Comparison of ENCODE assay signal across 8 cellular contexts in the genomic region with DNA sequence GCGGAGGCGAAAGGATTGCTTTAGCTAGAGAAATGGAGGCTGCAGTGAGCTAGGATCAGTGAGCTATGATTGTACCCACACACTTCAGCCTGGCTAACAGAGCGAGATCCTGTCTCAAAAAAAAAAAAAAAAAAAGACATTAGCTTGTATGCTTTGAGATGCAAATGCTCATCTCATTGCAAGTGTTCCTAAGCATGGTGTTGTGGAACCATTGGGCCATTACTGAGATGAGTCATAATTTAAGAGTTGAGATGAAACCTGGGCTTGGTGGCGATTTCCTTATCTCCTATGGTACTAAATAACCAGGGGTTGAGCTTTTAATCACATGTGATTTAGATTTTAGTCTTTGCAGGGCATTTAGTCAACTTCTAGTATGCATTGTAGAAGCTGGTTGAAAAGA. TPM values are rescaled to one million over a fixed set of nuclear protein-coding genes. Genes with fewer than 3 reads are reported as not detected.
DNase-seq lines count a peak whose midpoint lies in the region; ATAC-seq, FAIRE-seq and TF ChIP-seq lines count a peak whose summit lies in the region.

No MANE protein-coding gene starts in this region.

- peak overlapping the region; percentile 98 for H3K4me3 Mint-ChIP-seq in type B pancreatic cell

- FAIRE-seq in A549 (lab: Jason Lieb, UNC) = no peak

- POLR2A ChIA-PET in A549 (lab: Yijun Ruan, JAX) = interaction anchor here (0.6 to 1.7 kb wide), 3 partner anchors 18 to 1585 kb away, joined by 4 to 6 read pairs (median 5); partner anchors contain the start of genes PJVK and PRKRA

- no peak for TF ChIP-seq CTCF in A549 (IDR thresholded peaks at IDR 0.05)
- TF ChIP-seq CTCF in ascending aorta (IDR thresholded peaks at IDR 0.05) = no peak
- TF ChIP-seq CTCF in type B pancreatic cell (conservative IDR thresholded peaks at IDR 0.05) = no peak
- TF ChIP-seq CTCF in breast epithelium (IDR thresholded peaks at IDR 0.05) = no peak

- intact Hi-C loops in ascending aorta (cut with DNase I) = loop anchor here (5.0 kb wide), 2 partner anchors 40 to 290 kb away; partner anchors contain the start of gene OSBPL6
- intact Hi-C loops in breast epithelium (cut with DNase I; ENCODE audit: low total_unique reads) = no loop called here

- H3K27ac ChIP-seq in A549 = no peak overlapping the region
- H3K27ac ChIP-seq in ascending aorta = no peak overlapping the region
- no peak overlapping the region for H3K27ac ChIP-seq in breast epithelium

- H3K36me3 Mint-ChIP-seq in type B pancreatic cell = peaks cover 16% of the 10 kb centered on the region

- no peaks in the 10 kb centered on the region for H3K27me3 Mint-ChIP-seq in type B pancreatic cell

- peak overlapping the region; percentile 90 for H3K4me2 ChIP-seq in A549

- H3K4me1 Mint-ChIP-seq in type B pancreatic cell (ENCODE audit: unreplicated experiment) = peaks cover 42% of the 10 kb centered on the region

- H3K36me3 ChIP-seq in ascending aorta (peaks cover 0 to 6% of the 10 kb centered on the region in 2 donors), breast epithelium (no peaks in the 10 kb centered on the region)

- no peak for TF ChIP-seq RAD21 in A549 (conservative IDR thresholded peaks at IDR 0.05 in 1 of 2, IDR thresholded peaks at IDR 0.05 in 1 of 2)

- no peaks in the 10 kb centered on the region for H3K27me3 ChIP-seq in ascending aorta
- no peaks in the 10 kb centered on the region for H3K27me3 ChIP-seq in breast epithelium

- peaks cover 49% of the 10 kb centered on the region for H3K4me1 ChIP-seq in A549
- peaks cover 0 to 43% of the 10 kb centered on the region in 2 donors for H3K4me1 ChIP-seq in ascending aorta
- H3K4me1 ChIP-seq in breast epithelium = peaks cover 0 to 9% of the 10 kb centered on the region in 2 donors

- no peaks in the 10 kb centered on the region for H3K9me3 Mint-ChIP-seq in type B pancreatic cell

- TF ChIP-seq EP300 in A549 (IDR thresholded peaks at IDR 0.05) = no peak

- H3K9me3 ChIP-seq in A549 (no peaks in the 10 kb centered on the region), ascending aorta (no peaks in the 10 kb centered on the region), breast epithelium (no peaks in the 10 kb centered on the region)

- H3K4me3 ChIP-seq in A549 = no peak overlapping the region
- peak overlapping the region; percentile 86 to 89 for H3K4me3 ChIP-seq in ascending aorta
- H3K4me3 ChIP-seq in breast epithelium = peak overlapping the region in 1 of 3 donors; percentile 84

- DNase-seq in A549 (ENCODE audit: low read depth in 1 of 2, low spot score in 1 of 2) (no peak), ascending aorta (ENCODE audit: low spot score in 2 of 2) (no peak), type B pancreatic cell (ENCODE audit: extremely low spot score, unreplicated experiment) (no peak), breast epithelium (ENCODE audit: low spot score in 2 of 2) (no peak), 8988T (no peak)
- DNase-seq in stimulated activated CD4-positive, alpha-beta T cell treated with anti-CD3 and anti-CD28 coated beads, Interleukin-2, amount 100 ng/mL, for 48 hours = no peak

- WGBS in A549 (ENCODE audit: missing lambda C conversion rate) = 95% methylated on average over 4 of the region's 4 CpGs

- CTCF ChIA-PET in A549 (lab: Yijun Ruan, JAX) = interaction anchor here (0.6 to 0.7 kb wide), 4 partner anchors 13 to 65 kb away, joined by 3 read pairs; no protein-coding TSS in a partner anchor

- no peak for TF ChIP-seq POLR2A in A549 (IDR thresholded peaks at IDR 0.05; ENCODE audit: low read length)
- TF ChIP-seq POLR2A in breast epithelium (IDR thresholded peaks at IDR 0.05) = no peak

- ATAC-seq in A549 = no peak
- peak; percentile 15 for ATAC-seq in GM18520 (IDR thresholded peaks at IDR 0.05; ENCODE audit: unreplicated experiment)
- ATAC-seq in HG03159 (IDR thresholded peaks at IDR 0.05; ENCODE audit: unreplicated experiment) = peak; percentile 38

- no peak overlapping the region for H3K27ac Mint-ChIP-seq in type B pancreatic cell

TF ChIP-seq in A549, 52 proteins besides CTCF, POLR2A, EP300 and RAD21:
- TF ChIP-seq FOSL2 (IDR thresholded peaks at IDR 0.05) (no peak), FOSL2 (CRISPR knock-in tag; IDR thresholded peaks at IDR 0.05) (peak; percentile 62), HMGXB4 (CRISPR knock-in tag; IDR thresholded peaks at IDR 0.05; ENCODE audit: borderline replicate concordance) (no peak)
TF ChIP-seq in A549: peak in this region for 1.

RNA-seq across cellular contexts. Expression of gene PLEKHA3, which starts 2.2 kb away (rescaled TPM):
- 26.9 and 47.4 TPM in 2 replicates for polyA plus RNA-seq in A549 (2011; rRNA removed)
- polyA plus RNA-seq in A549 (2012; cell fraction: cytosol; rRNA removed) = 3.1 and 3.9 TPM in 2 replicates
- polyA plus RNA-seq in A549 (2012; cell fraction: nucleus; rRNA removed) = 0.90 and 1.7 TPM in 2 replicates
- 7.8 to 11.0 TPM (median 9.6 TPM) in 3 replicates for polyA plus RNA-seq in A549 (2017; fragmentation: RNase III; extraction: RNeasy Plus Mini Kit Qiagen cat#74134 plus additional on column Dnase treatment)
- 7.9 and 9.5 TPM in 2 replicates for polyA minus RNA-seq in A549 (2011; rRNA and poly(A)+ RNA removed)
- 4.8 TPM for total RNA-seq in ascending aorta
- 16.2 and 20.7 TPM in 2 replicates for total RNA-seq in type B pancreatic cell (ENCODE audit: low replicate concordance)
- total RNA-seq in breast epithelium = 10 to 100 TPM in 2 of 3 donors, 1 to 10 TPM in 1; 9.8 to 15.2 (median 12.0) TPM

RNA-seq across cellular contexts. Expression of gene FKBP7, which starts 4.0 kb away (rescaled TPM):
- polyA plus RNA-seq in A549 (2011; rRNA removed) (21.4 and 23.7 TPM in 2 replicates), A549 (2017; fragmentation: RNase III; extraction: RNeasy Plus Mini Kit Qiagen cat#74134 plus additional on column Dnase treatment) (13.8 to 15.2 TPM (median 14.8 TPM) in 3 replicates)
- 6.0 and 6.3 TPM in 2 replicates for polyA plus RNA-seq in A549 (2012; cell fraction: cytosol; rRNA removed)
- 2.1 and 2.8 TPM in 2 replicates for polyA plus RNA-seq in A549 (2012; cell fraction: nucleus; rRNA removed)
- 2.6 and 3.9 TPM in 2 replicates for polyA minus RNA-seq in A549 (2011; rRNA and poly(A)+ RNA removed)
- total RNA-seq in ascending aorta (7.7 TPM), type B pancreatic cell (ENCODE audit: low replicate concordance) (7.2 and 34.1 TPM in 2 replicates), breast epithelium (10 to 100 TPM; 10.5 to 20.8 (median 16.7) TPM)

RNA-seq across cellular contexts. Expression of gene PJVK, which starts 31.3 kb away (rescaled TPM):
- polyA plus RNA-seq in A549 (2011; rRNA removed) (7.9 and 10.1 TPM in 2 replicates), A549 (2017; fragmentation: RNase III; extraction: RNeasy Plus Mini Kit Qiagen cat#74134 plus additional on column Dnase treatment) (3.6 to 5.1 TPM (median 3.6 TPM) in 3 replicates)
- polyA plus RNA-seq in A549 (2012; cell fraction: cytosol; rRNA removed) = 0.84 and 1.0 TPM in 2 replicates
- polyA plus RNA-seq in A549 (2012; cell fraction: nucleus; rRNA removed) = 1.8 and 2.9 TPM in 2 replicates
- 2.5 and 2.7 TPM in 2 replicates for polyA minus RNA-seq in A549 (2011; rRNA and poly(A)+ RNA removed)
- total RNA-seq in ascending aorta (not detected), type B pancreatic cell (ENCODE audit: low replicate concordance) (2.3 and 8.0 TPM in 2 replicates), breast epithelium (1 to 10 TPM; 5.2 to 9.4 (median 6.9) TPM)

RNA-seq across cellular contexts. Expression of gene PRKRA, which starts 31.5 kb away (rescaled TPM):
- polyA plus RNA-seq in A549 (2011; rRNA removed) (56.7 and 63.4 TPM in 2 replicates), A549 (2017; fragmentation: RNase III; extraction: RNeasy Plus Mini Kit Qiagen cat#74134 plus additional on column Dnase treatment) (44.1 to 45.2 TPM (median 44.9 TPM) in 3 replicates)
- polyA plus RNA-seq in A549 (2012; cell fraction: cytosol; rRNA removed) = 45.0 TPM in 2 replicates
- 21.7 and 29.9 TPM in 2 replicates for polyA plus RNA-seq in A549 (2012; cell fraction: nucleus; rRNA removed)
- 35.0 and 35.3 TPM in 2 replicates for polyA minus RNA-seq in A549 (2011; rRNA and poly(A)+ RNA removed)
- total RNA-seq in ascending aorta (75.5 TPM), type B pancreatic cell (ENCODE audit: low replicate concordance) (52.2 and 69.5 TPM in 2 replicates), breast epithelium (10 to 100 TPM; 61.3 to 73.9 (median 69.1) TPM)

Comparison
In these comparisons a context has a peak if more than half of its experiments do, and no peak if none do; other contexts are left out.
1. ATAC-seq: peak in GM18520 (single experiment) and HG03159 (single experiment); none in A549 (0 of 2).